ENCODE assay signal across 9 cellular contexts in the genomic region with DNA sequence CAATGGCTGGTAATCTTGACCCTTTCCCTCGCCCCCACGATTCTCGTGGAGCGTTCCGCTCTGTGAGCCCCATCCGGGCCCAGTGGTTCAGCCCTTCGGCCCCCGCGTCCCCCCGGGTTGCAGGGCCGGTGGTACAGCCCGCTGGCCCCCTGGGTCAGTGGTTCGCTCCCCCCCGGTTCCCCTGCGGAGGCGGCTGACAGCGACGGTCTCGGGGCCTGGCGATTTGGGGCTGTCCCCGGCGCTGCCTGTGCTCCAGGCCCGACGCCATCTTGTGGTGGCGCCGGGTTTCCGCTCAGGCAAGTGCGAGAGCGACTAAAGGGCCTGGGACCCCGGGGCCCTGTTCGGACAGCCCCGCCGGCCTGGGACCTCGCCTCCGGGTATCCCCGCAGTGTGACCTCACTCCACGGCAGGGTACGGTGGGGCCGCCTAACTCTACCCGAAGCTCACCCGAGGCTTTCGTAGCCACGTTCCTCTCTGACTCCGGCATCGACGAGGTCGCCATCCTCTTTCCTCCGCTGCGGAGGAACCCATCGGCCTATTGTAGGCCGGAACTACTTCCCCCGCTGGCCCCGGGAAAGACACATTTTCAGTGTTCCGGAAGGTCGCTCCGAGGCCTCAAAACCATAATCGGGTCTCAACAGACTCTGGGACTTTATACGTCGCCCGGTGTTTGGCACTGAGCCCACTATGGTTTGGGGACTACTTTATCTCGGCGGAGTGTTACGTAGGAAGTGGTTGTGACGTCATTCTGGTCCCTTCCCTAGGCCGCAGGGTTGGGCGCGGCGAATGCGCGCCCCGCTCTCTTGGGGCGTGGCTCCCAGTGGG. TPM values are rescaled to one million over a fixed set of nuclear protein-coding genes. Genes with fewer than 3 reads are reported as not detected.
A peak's percentile ranks its signal among the peaks of the same experiment; 100 is the strongest.
DNase-seq lines count a peak whose midpoint lies in the region; ATAC-seq, FAIRE-seq and TF ChIP-seq lines count a peak whose summit lies in the region.
"Had no signal": no experiment of that assay in that cellular context is flagged by ENCODE, and none has a peak within 500 bp of the region (broad histone marks: within the 10 kb centered on the region; RNA-seq: fewer than 3 reads in every experiment).

Gene ZNF335, minus strand, starts transcription at position 529 of the 825 bp plus-strand sequence. CDS start 793 bp downstream, outside the sequence.

- no peaks in the 10 kb centered on the region for H3F3A ChIP-seq in smooth muscle cell (ENCODE audit: low read depth)

- peak within 1 kb of the TSS; percentile 89 for H3K4me3 ChIP-seq in WI38 (ENCODE audit: low read depth, low read length)
- peak within 1 kb of the TSS; percentile 94 for H3K4me3 ChIP-seq in bronchial epithelial cell (ENCODE audit: low read depth, low read length)
- peak within 1 kb of the TSS; percentile 92 for H3K4me3 ChIP-seq in smooth muscle cell

- under 1% methylated on average over 67 of the region's 72 CpGs for WGBS in smooth muscle cell (ENCODE audit: low lambda C conversion rate)

- H3K79me2 ChIP-seq in smooth muscle cell (ENCODE audit: low read depth): peaks cover 8% of the 10 kb centered on the region

- FAIRE-seq in bronchial epithelial cell (lab: Jason Lieb, UNC): no peak
- FAIRE-seq: colon had no signal

- ATAC-seq in GM18907 (IDR thresholded peaks at IDR 0.05; ENCODE audit: unreplicated experiment): peak; percentile 75
- peak; percentile 73 for ATAC-seq in HG03159 (IDR thresholded peaks at IDR 0.05; ENCODE audit: unreplicated experiment)

- no peaks in the 10 kb centered on the region for H3K9me3 ChIP-seq in smooth muscle cell (replicated peaks; ENCODE audit: low read depth)

- H3K4me2 ChIP-seq in smooth muscle cell: peak within 1 kb of the TSS; percentile 91

- TF ChIP-seq CTCF in WI38 (IDR thresholded peaks at IDR 0.05; ENCODE audit: low read depth, low read length): no peak
- TF ChIP-seq CTCF in bronchial epithelial cell (IDR thresholded peaks at IDR 0.05; ENCODE audit: insufficient read depth, low read length, severe bottlenecking): peak; percentile 52
- peak; percentile 35 for TF ChIP-seq CTCF in smooth muscle cell (IDR thresholded peaks at IDR 0.05; ENCODE audit: borderline replicate concordance, insufficient read depth, poor library complexity, severe bottlenecking)

- H3K4me1 ChIP-seq in smooth muscle cell (ENCODE audit: low read depth): peaks cover 6% of the 10 kb centered on the region

- peak within 1 kb of the TSS; percentile 100 for H3K27ac ChIP-seq in smooth muscle cell (ENCODE audit: low read depth)

- H3K9ac ChIP-seq in smooth muscle cell (ENCODE audit: low read depth): peak within 1 kb of the TSS; percentile 100

- DNase-seq in AG08395 (ENCODE audit: low spot score) (peak; percentile 97), NCI-H2227 treated with DMSO at 0.1 percent for 48 hours (lab: John Stamatoyannopoulos, UW) (peak; percentile 94), bronchial epithelial cell (ENCODE audit: low read depth) (peak; percentile 85), iPS-NIHi11 (ENCODE audit: low spot score) (peak; percentile 98), smooth muscle cell (lab: John Stamatoyannopoulos, UW; ENCODE audit: unreplicated experiment) (peak; percentile 98)

- H3K36me3 ChIP-seq in bronchial epithelial cell (ENCODE audit: control insufficient read depth, insufficient read depth, low read length) (peaks cover 29% of the 10 kb centered on the region), smooth muscle cell (ENCODE audit: low read depth) (peaks cover 6% of the 10 kb centered on the region)

- H2AFZ ChIP-seq in smooth muscle cell (ENCODE audit: low read depth): peak within 1 kb of the TSS; percentile 98

- peaks cover 26% of the 10 kb centered on the region for H4K20me1 ChIP-seq in smooth muscle cell (ENCODE audit: low read depth)

- H3K27me3 ChIP-seq in bronchial epithelial cell (ENCODE audit: control insufficient read depth, insufficient read depth, low read length) (no peaks in the 10 kb centered on the region), smooth muscle cell (ENCODE audit: low read depth) (no peaks in the 10 kb centered on the region)

RNA-seq across cellular contexts. Expression of gene ZNF335, which starts in this region (rescaled TPM):
- total RNA-seq in bronchial epithelial cell: 10.3 and 11.8 TPM in 2 replicates
- total RNA-seq in smooth muscle cell: 11.2 and 11.6 TPM in 2 replicates
- polyA plus RNA-seq in smooth muscle cell: 14.2 and 20.7 TPM in 2 replicates

Comparison
In these comparisons a context has a peak if more than half of its experiments do, and no peak if none do; other contexts are left out.
1. Peak in every context shown above with its lines: DNase-seq, ATAC-seq, H3K4me3 ChIP-seq and H3K27ac ChIP-seq.